8 cellular contexts compared by ENCODE assay signal in genomic region chr18:62523255-62523588, GRCh38. TPM values are rescaled to one million over a fixed set of nuclear protein-coding genes. Genes with fewer than 3 reads are reported as not detected.
DNase-seq lines count a peak whose midpoint lies in the region; ATAC-seq and TF ChIP-seq lines count a peak whose summit lies in the region.

No MANE protein-coding gene starts in this region.

- H3K4me3 ChIP-seq in right atrium auricular region (peak overlapping the region; percentile 80 to 86), mononuclear cell (ENCODE audit: low read length) (peak overlapping the region; percentile 86)

- H3K4me3 Mint-ChIP-seq in MCF 10A (ENCODE audit: unreplicated experiment), result peak overlapping the region; percentile 76

- H3K27me3 ChIP-seq in right atrium auricular region, result no peaks in the 10 kb centered on the region
- H3K27me3 ChIP-seq in mononuclear cell (ENCODE audit: insufficient read depth, low read length), result no peaks in the 10 kb centered on the region

- H3K9me3 Mint-ChIP-seq in MCF 10A (ENCODE audit: unreplicated experiment), result no peaks in the 10 kb centered on the region

- POLR2A ChIA-PET in MCF 10A (lab: Yijun Ruan, JAX), result interaction anchor here (0.6 to 8.6 kb wide), 32 partner anchors 10 to 954 kb away, joined by 3 to 117 read pairs (median 6); partner anchors contain the start of genes PIGN, RELCH and TNFRSF11A

- intact Hi-C loops in cardiac septum (cut with DNase I) (loop anchor here (10.0 kb wide), 1 partner anchor 338 kb away; the partner anchor contains the start of genes PIGN and RELCH), MCF 10A (cut with micrococcal nuclease) (loop anchor here (5.0 to 10.0 kb wide), 2 partner anchors 36 to 338 kb away; partner anchors contain the start of genes PIGN and RELCH)

- H3K4me1 Mint-ChIP-seq in MCF 10A (ENCODE audit: insufficient read depth, unreplicated experiment), result peaks cover 13% of the 10 kb centered on the region

- no peak for ATAC-seq in GM21825 (IDR thresholded peaks at IDR 0.05; ENCODE audit: unreplicated experiment)

- H3K4me1 ChIP-seq in right atrium auricular region, result peaks cover 0 to 23% of the 10 kb centered on the region in 2 donors
- peaks cover 34% of the 10 kb centered on the region for H3K4me1 ChIP-seq in mononuclear cell (ENCODE audit: insufficient read depth, low read length)

- TF ChIP-seq CTCF in right atrium auricular region (IDR thresholded peaks at IDR 0.05) (no peak), MCF 10A (IDR thresholded peaks at IDR 0.05; ENCODE audit: unreplicated experiment) (no peak)

- CTCF ChIA-PET in MCF 10A (lab: Yijun Ruan, JAX), result interaction anchor here (1.8 kb wide), 1 partner anchor 97 kb away, joined by 14 read pairs; no protein-coding TSS in a partner anchor

- peaks cover 7% of the 10 kb centered on the region for H3K36me3 Mint-ChIP-seq in MCF 10A (ENCODE audit: insufficient read depth, unreplicated experiment)

- DNase-seq in right atrium auricular region (ENCODE audit: low spot score) (no peak), cardiac septum (ENCODE audit: low spot score) (no peak), MCF 10A (ENCODE audit: unreplicated experiment) (no peak), cerebellum (ENCODE audit: low spot score) (no peak), LoVo (ENCODE audit: low spot score) (no peak), mesenteric fat pad (ENCODE audit: low spot score) (no peak)

- H3K9me3 ChIP-seq in right atrium auricular region, result no peaks in the 10 kb centered on the region
- no peaks in the 10 kb centered on the region for H3K9me3 ChIP-seq in mononuclear cell (ENCODE audit: low read depth, low read length)

- peak overlapping the region; percentile 99 for H3K27ac ChIP-seq in right atrium auricular region

- no peaks in the 10 kb centered on the region for H3K27me3 Mint-ChIP-seq in MCF 10A (ENCODE audit: insufficient read depth, unreplicated experiment)

- no peaks in the 10 kb centered on the region for H3K36me3 ChIP-seq in right atrium auricular region

- H3K27ac Mint-ChIP-seq in MCF 10A (ENCODE audit: low read depth, unreplicated experiment), result no peak overlapping the region

- no TSS peak for BruUV-seq in MCF 10A (replicated peaks; lab: Mats Ljungman, UMichigan)

RNA-seq across cellular contexts. Expression of gene ZCCHC2, which starts 0.4 kb away (rescaled TPM):
- total RNA-seq in right atrium auricular region (10 to 100 TPM; 12.9 to 16.8 TPM), cardiac septum (19.1 TPM), MCF 10A (2022) (14.6 and 15.0 TPM in 2 replicates), mononuclear cell (54.5 TPM), cerebellum (15.2 TPM), mesenteric fat pad (38.3 TPM)
